7 cellular contexts compared by ENCODE assay signal in genomic region chr5:43086118-43086517, GRCh38. TPM values are rescaled to one million over a fixed set of nuclear protein-coding genes. Genes with fewer than 3 reads are reported as not detected.
A peak's percentile ranks its signal among the peaks of the same experiment; 100 is the strongest.
DNase-seq lines count a peak whose midpoint lies in the region; ATAC-seq, FAIRE-seq and TF ChIP-seq lines count a peak whose summit lies in the region.
"Not testable (repeated sequence)": the region's sequence is repeated elsewhere in the genome, so short reads cannot be mapped to it uniquely, and the experiment has no call there.

No MANE protein-coding gene starts in this region.

- in situ Hi-C loops in K562 (cut with MboI); HepG2 (cut with HindIII; ENCODE audit: extremely low pct_ligation_motif_present, low pct_unique_long_range_greater_than_20kb): not testable (repeated sequence)

- not testable (repeated sequence) for ATAC-seq in K562, HepG2

- H3K9me1 ChIP-seq in K562 (ENCODE audit: control insufficient read depth, insufficient read depth, low read length), result not testable (repeated sequence)

- H3K27me3 Mint-ChIP-seq in activated CD4-positive, alpha-beta T cell treated with anti-CD3 and anti-CD28 coated beads, Interleukin-2, amount 10 ng/mL, durations not matched to agents 7 days and 5 days; glutamatergic neuron (ENCODE audit: unreplicated experiment): not testable (repeated sequence)

- not testable (repeated sequence) for H2AFZ ChIP-seq in K562 (ENCODE audit: low read depth, low read length); HepG2 (ENCODE audit: low read length)

- CTCF ChIA-PET in HEK293T (lab: Yijun Ruan, JAX); activated CD4-positive, alpha-beta T cell treated with anti-CD3 and anti-CD28 coated beads, Interleukin-2, amount 10 ng/mL, durations not matched to agents 7 days and 5 days (lab: Charles Lee); K562 (lab: Yijun Ruan, JAX; ENCODE audit: low intra/inter-chr PET ratio); HepG2 (lab: Yijun Ruan, JAX; ENCODE audit: low intra/inter-chr PET ratio, low total read pairs): not testable (repeated sequence)

- not testable (repeated sequence) for FAIRE-seq in K562 (lab: Jason Lieb, UNC); HepG2 (lab: Jason Lieb, UNC)
- FAIRE-seq in colon (lab: Jason Lieb, UNC), result peak; percentile 64
- peak; percentile 91 for FAIRE-seq in small intestine (lab: Jason Lieb, UNC)

- H3K27ac ChIP-seq in K562 (ENCODE audit: extremely low read depth, low read depth, low read length); HepG2 (ENCODE audit: extremely low read length, insufficient read depth, low read length); small intestine (ENCODE audit: low read depth in 1 of 2, low read length in 1 of 2): not testable (repeated sequence)

- H3K9me3 Mint-ChIP-seq in activated CD4-positive, alpha-beta T cell treated with anti-CD3 and anti-CD28 coated beads, Interleukin-2, amount 10 ng/mL, durations not matched to agents 7 days and 5 days; glutamatergic neuron (ENCODE audit: unreplicated experiment): not testable (repeated sequence)

- H3K36me3 ChIP-seq in K562 (ENCODE audit: control insufficient read depth, insufficient read depth, low read length); HepG2 (replicated peaks in 1 of 2; ENCODE audit: control insufficient read depth in 1 of 2, insufficient read depth in 2 of 2, low read length in 2 of 2); small intestine (ENCODE audit: control insufficient read depth in 2 of 2, insufficient read depth in 2 of 2, low read length in 2 of 2): not testable (repeated sequence)

- WGBS in K562 (ENCODE audit: insufficient coverage, low coverage, missing lambda C conversion rate), result 82% methylated on average over 1 of the region's 1 CpG
- 70% methylated on average over 1 of the region's 1 CpG for WGBS in HepG2 (ENCODE audit: low lambda C conversion rate)
- 79 to 95% (median 92%) methylated on average over 1 of the region's 1 CpG for WGBS in small intestine, 3 donors

- H3K27ac Mint-ChIP-seq in activated CD4-positive, alpha-beta T cell treated with anti-CD3 and anti-CD28 coated beads, Interleukin-2, amount 10 ng/mL, durations not matched to agents 7 days and 5 days, result peak overlapping the region; percentile 25
- peak overlapping the region; percentile 48 for H3K27ac Mint-ChIP-seq in glutamatergic neuron (ENCODE audit: unreplicated experiment)

- peaks cover 0 to 13% of the 10 kb centered on the region in 2 experiments; a peak in 2 of 5 replicates for H3K4me1 ChIP-seq in K562 (replicated peaks in 1 of 2; ENCODE audit: control insufficient read depth in 2 of 2, insufficient read depth in 2 of 2, low read length in 2 of 2)
- not testable (repeated sequence) for H3K4me1 ChIP-seq in HepG2 (ENCODE audit: insufficient read depth, low read length); small intestine (ENCODE audit: control insufficient read depth in 2 of 2, insufficient read depth in 1 of 2, low read depth in 1 of 2, low read length in 1 of 2)

- intact Hi-C loops in K562 (cut with micrococcal nuclease); HepG2 (cut with micrococcal nuclease; ENCODE audit: unreplicated experiment): not testable (repeated sequence)

- not testable (repeated sequence) for TF ChIP-seq RAD21 in K562 (CRISPR knock-in tag; conservative IDR thresholded peaks at IDR 0.05 in 1 of 2, IDR thresholded peaks at IDR 0.05 in 1 of 2); HepG2 (CRISPR knock-in tag; IDR thresholded peaks at IDR 0.05)

- H3K4me1 Mint-ChIP-seq in activated CD4-positive, alpha-beta T cell treated with anti-CD3 and anti-CD28 coated beads, Interleukin-2, amount 10 ng/mL, durations not matched to agents 7 days and 5 days; glutamatergic neuron (ENCODE audit: low read depth, unreplicated experiment): not testable (repeated sequence)

- TF ChIP-seq EP300 in K562 (IDR thresholded peaks at IDR 0.05; ENCODE audit: low read length); HepG2 (IDR thresholded peaks at IDR 0.05; ENCODE audit: low read depth in 2 of 2, low read length in 2 of 2); HepG2 (CRISPR knock-in tag; IDR thresholded peaks at IDR 0.05; ENCODE audit: borderline replicate concordance): not testable (repeated sequence)

- TF ChIP-seq CTCF in K562 (IDR thresholded peaks at IDR 0.05 in 2 of 3, conservative IDR thresholded peaks at IDR 0.05 in 1 of 3; ENCODE audit: insufficient read depth in 2 of 3, low read depth in 1 of 3, low read length in 3 of 3); glutamatergic neuron (IDR thresholded peaks at IDR 0.05; ENCODE audit: partially characterized antibody, unreplicated experiment); HepG2 (CRISPR knock-in tag; IDR thresholded peaks at IDR 0.05): not testable (repeated sequence)

- POLR2A ChIA-PET in HEK293T (lab: Yijun Ruan, JAX); activated CD4-positive, alpha-beta T cell treated with anti-CD3 and anti-CD28 coated beads, Interleukin-2, amount 10 ng/mL, durations not matched to agents 7 days and 5 days (lab: Charles Lee); K562 (lab: Yijun Ruan, JAX); HepG2 (lab: Yijun Ruan, JAX): not testable (repeated sequence)

- not testable (repeated sequence) for H3K4me2 ChIP-seq in K562 (ENCODE audit: insufficient read depth, low read length); HepG2 (ENCODE audit: low read depth, low read length)

- H3K9ac ChIP-seq in K562 (ENCODE audit: insufficient read depth in 1 of 2, low read depth in 2 of 2, low read length in 2 of 2); HepG2 (ENCODE audit: insufficient read depth, low read depth, low read length): not testable (repeated sequence)

- H3K79me2 ChIP-seq in K562 (ENCODE audit: control insufficient read depth, insufficient read depth, low read length); HepG2 (ENCODE audit: insufficient read depth, low read length): not testable (repeated sequence)

- not testable (repeated sequence) for DNase-seq in HEK293T (ENCODE audit: extremely low spot score); activated CD4-positive, alpha-beta T cell treated with anti-CD3 and anti-CD28 coated beads, Interleukin-2, amount 10 ng/mL, durations not matched to agents 7 days and 5 days; K562 (ENCODE audit: extremely low read depth in 1 of 4, low spot score in 3 of 4); glutamatergic neuron; HepG2 (ENCODE audit: low spot score); small intestine

- not testable (repeated sequence) for TF ChIP-seq POLR2A in K562 (conservative IDR thresholded peaks at IDR 0.05); HepG2 (IDR thresholded peaks at IDR 0.05; ENCODE audit: insufficient read depth in 1 of 2, low read depth in 2 of 2, low read length in 2 of 2)

- H4K20me1 ChIP-seq in K562 (replicated peaks; ENCODE audit: control insufficient read depth, insufficient read depth, low read length); HepG2 (ENCODE audit: insufficient read depth, low read length): not testable (repeated sequence)

- not testable (repeated sequence) for H3K27me3 ChIP-seq in K562 (ENCODE audit: control insufficient read depth in 2 of 2, insufficient read depth in 2 of 2, low read length in 2 of 2); HepG2 (ENCODE audit: control insufficient read depth in 1 of 2, insufficient read depth in 2 of 2, low read length in 2 of 2); small intestine (ENCODE audit: control insufficient read depth in 2 of 2, insufficient read depth in 2 of 2, low read length in 2 of 2)

- not testable (repeated sequence) for H3K4me3 Mint-ChIP-seq in activated CD4-positive, alpha-beta T cell treated with anti-CD3 and anti-CD28 coated beads, Interleukin-2, amount 10 ng/mL, durations not matched to agents 7 days and 5 days; glutamatergic neuron (ENCODE audit: unreplicated experiment)

- H3K36me3 Mint-ChIP-seq in activated CD4-positive, alpha-beta T cell treated with anti-CD3 and anti-CD28 coated beads, Interleukin-2, amount 10 ng/mL, durations not matched to agents 7 days and 5 days (ENCODE audit: low read depth), result peaks cover 35% of the 10 kb centered on the region
- H3K36me3 Mint-ChIP-seq in glutamatergic neuron (ENCODE audit: unreplicated experiment), result not testable (repeated sequence)

- not testable (repeated sequence) for H3K4me3 ChIP-seq in K562; HepG2 (replicated peaks in 1 of 3; ENCODE audit: insufficient read depth in 1 of 3, low read depth in 2 of 3, low read length in 3 of 3); small intestine (ENCODE audit: low read depth in 1 of 2, low read length in 2 of 2)

- not testable (repeated sequence) for BruUV-seq in K562 (replicated peaks; lab: Mats Ljungman, UMichigan); HepG2 (replicated peaks; lab: Mats Ljungman, UMichigan)

- not testable (repeated sequence) for H3K9me3 ChIP-seq in K562 (replicated peaks; ENCODE audit: control insufficient read depth, insufficient read depth, low read depth, low read length); HepG2 (ENCODE audit: low read length); small intestine (ENCODE audit: control insufficient read depth, low read depth)

RNA-seq across cellular contexts. Expression of gene ZNF131, which starts 34.6 kb away (rescaled TPM):
- total RNA-seq in activated CD4-positive, alpha-beta T cell treated with anti-CD3 and anti-CD28 coated beads, Interleukin-2, amount 10 ng/mL, durations not matched to agents 7 days and 5 days, result 10 to 100 TPM; 48.4 to 50.8 TPM
- 95.8 and 263 TPM in 2 replicates for total RNA-seq in K562 (2011; cell fraction: chromatin; rRNA removed; ENCODE audit: low replicate concordance)
- total RNA-seq in K562 (2011; cell fraction: nucleolus; rRNA removed), result 66.7 and 82.6 TPM in 2 replicates
- 118 and 141 TPM in 2 replicates for total RNA-seq in K562 (2011; cell fraction: nucleoplasm; rRNA removed)
- total RNA-seq in K562 (2014; rRNA removed), result 40.8 and 51.1 TPM in 2 replicates
- total RNA-seq in K562 (2014; rRNA removed; fragmentation: Illumina TruSeq; extraction: Trizol), result 81.9 and 86.7 TPM in 2 replicates
- 81.7 and 87.0 TPM in 2 replicates for total RNA-seq in K562 (2015; rRNA removed; fragmentation: Illumina TruSeq; extraction: Trizol)
- total RNA-seq in K562 (2021), result 46.6 and 48.1 TPM in 2 replicates
- 63.3 and 73.0 TPM in 2 replicates for polyA plus RNA-seq in K562 (2011; rRNA removed)
- 15.7 and 23.6 TPM in 2 replicates for polyA plus RNA-seq in K562 (2011; cell fraction: cytosol; rRNA removed)
- 53.2 and 74.4 TPM in 2 replicates for polyA plus RNA-seq in K562 (2011; cell fraction: nucleus; rRNA removed)
- 35.1 and 36.8 TPM in 2 replicates for polyA plus RNA-seq in K562 (2012)
- polyA plus RNA-seq in K562 (2014; fragmentation: Illumina TruSeq; extraction: Trizol), result 55.8 and 71.9 TPM in 2 replicates
- 10 to 100 TPM; 28.5 to 31.7 TPM for polyA plus RNA-seq in K562 (2014; fragmentation: Nextera tagmentation; extraction: Ambion mirVana)
- polyA plus RNA-seq in K562 (2014; rRNA removed), result 51.6 and 55.4 TPM in 2 replicates
- polyA minus RNA-seq in K562 (2011; rRNA and poly(A)+ RNA removed), result 108 and 125 TPM in 2 replicates
- polyA minus RNA-seq in K562 (2011; cell fraction: cytosol; rRNA and poly(A)+ RNA removed), result 21.7 and 31.6 TPM in 2 replicates
- polyA minus RNA-seq in K562 (2011; cell fraction: nucleus; rRNA and poly(A)+ RNA removed), result 52.1 and 77.9 TPM in 2 replicates
- total RNA-seq in glutamatergic neuron (ENCODE audit: unreplicated experiment), result 42.9 TPM
- total RNA-seq in HepG2 (2016; rRNA removed; fragmentation: Illumina TruSeq; extraction: Trizol), result 30.4 and 33.3 TPM in 2 replicates
- total RNA-seq in HepG2 (2016; cell fraction: cytosol; rRNA removed; fragmentation: Illumina TruSeq; extraction: Trizol; ENCODE audit: low read depth), result 20.6 and 21.5 TPM in 2 replicates
- total RNA-seq in HepG2 (2016; cell fraction: insoluble cytoplasmic fraction; rRNA removed; fragmentation: Illumina TruSeq; extraction: Trizol), result 31.8 and 34.8 TPM in 2 replicates
- 24.7 and 24.8 TPM in 2 replicates for total RNA-seq in HepG2 (2016; cell fraction: membrane; rRNA removed; fragmentation: Illumina TruSeq; extraction: Trizol)
- 35.3 and 43.2 TPM in 2 replicates for total RNA-seq in HepG2 (2016; cell fraction: nucleus; rRNA removed; fragmentation: Illumina TruSeq; extraction: Trizol)
- 17.5 and 20.6 TPM in 2 replicates for polyA plus RNA-seq in HepG2 (2011; rRNA removed)
- 9.6 and 12.2 TPM in 2 replicates for polyA plus RNA-seq in HepG2 (2011; cell fraction: cytosol; rRNA removed)
- polyA plus RNA-seq in HepG2 (2011; cell fraction: nucleus; rRNA removed), result 23.3 and 27.2 TPM in 2 replicates
- polyA plus RNA-seq in HepG2 (2012), result 15.7 and 18.4 TPM in 2 replicates
- 5.8 and 7.5 TPM in 2 replicates for polyA plus RNA-seq in HepG2 (2016; cell fraction: cytosol; fragmentation: Illumina TruSeq; extraction: Trizol; ENCODE audit: low read depth)
- 41.5 and 42.5 TPM in 2 replicates for polyA plus RNA-seq in HepG2 (2016; cell fraction: insoluble cytoplasmic fraction; fragmentation: Illumina TruSeq; extraction: Trizol; ENCODE audit: low read depth)
- polyA plus RNA-seq in HepG2 (2016; cell fraction: membrane; fragmentation: Illumina TruSeq; extraction: Trizol; ENCODE audit: low read depth), result 14.9 and 15.7 TPM in 2 replicates
- polyA plus RNA-seq in HepG2 (2016; cell fraction: nucleus; fragmentation: Illumina TruSeq; extraction: Trizol; ENCODE audit: insufficient read depth, low read depth), result 48.4 and 55.5 TPM in 2 replicates
- 16.7 and 49.5 TPM in 2 replicates for polyA minus RNA-seq in HepG2 (2011; rRNA and poly(A)+ RNA removed; ENCODE audit: low replicate concordance)
- polyA minus RNA-seq in HepG2 (2011; cell fraction: cytosol; rRNA and poly(A)+ RNA removed), result 13.2 and 14.4 TPM in 2 replicates
- polyA minus RNA-seq in HepG2 (2011; cell fraction: nucleus; rRNA and poly(A)+ RNA removed), result 62.0 and 70.7 TPM in 2 replicates
- 10 to 100 TPM; 17.6 to 23.5 (median 19.9) TPM for polyA plus RNA-seq in small intestine

RNA-seq across cellular contexts. Expression of gene ANXA2R, which starts 46.0 kb away (rescaled TPM):
- total RNA-seq in activated CD4-positive, alpha-beta T cell treated with anti-CD3 and anti-CD28 coated beads, Interleukin-2, amount 10 ng/mL, durations not matched to agents 7 days and 5 days, result 10 to 100 TPM; 29.5 to 32.0 TPM
- 22.1 and 27.2 TPM in 2 replicates for total RNA-seq in K562 (2011; cell fraction: chromatin; rRNA removed; ENCODE audit: low replicate concordance)
- total RNA-seq in K562 (2011; cell fraction: nucleolus; rRNA removed), result 17.0 and 20.7 TPM in 2 replicates
- 21.3 and 21.4 TPM in 2 replicates for total RNA-seq in K562 (2011; cell fraction: nucleoplasm; rRNA removed)
- total RNA-seq in K562 (2014; rRNA removed) (3.4 and 3.5 TPM in 2 replicates), K562 (2014; rRNA removed; fragmentation: Illumina TruSeq; extraction: Trizol) (2.8 and 3.4 TPM in 2 replicates), K562 (2015; rRNA removed; fragmentation: Illumina TruSeq; extraction: Trizol) (3.4 and 3.5 TPM in 2 replicates), K562 (2021) (3.9 and 4.3 TPM in 2 replicates), glutamatergic neuron (ENCODE audit: unreplicated experiment) (1.6 TPM), HepG2 (2016; rRNA removed; fragmentation: Illumina TruSeq; extraction: Trizol) (0.76 and 0.95 TPM in 2 replicates)
- polyA plus RNA-seq in K562 (2011; rRNA removed) (2.3 and 2.7 TPM in 2 replicates), K562 (2014; fragmentation: Illumina TruSeq; extraction: Trizol) (2.3 and 3.4 TPM in 2 replicates), K562 (2014; fragmentation: Nextera tagmentation; extraction: Ambion mirVana) (1 to 10 TPM; 2.1 to 3.5 TPM), K562 (2014; rRNA removed) (4.8 and 7.5 TPM in 2 replicates), HepG2 (2011; rRNA removed) (1.3 TPM in 2 replicates), small intestine (1 to 10 TPM in 2 of 3 donors, under 1 TPM in 1; 0.67 to 5.1 (median 4.1) TPM)
- 2.6 and 3.1 TPM in 2 replicates for polyA plus RNA-seq in K562 (2011; cell fraction: cytosol; rRNA removed)
- 6.1 and 8.3 TPM in 2 replicates for polyA plus RNA-seq in K562 (2011; cell fraction: nucleus; rRNA removed)
- 3.4 and 6.0 TPM in 2 replicates for polyA plus RNA-seq in K562 (2012)
- polyA minus RNA-seq in K562 (2011; rRNA and poly(A)+ RNA removed), result 5.8 and 6.1 TPM in 2 replicates
- polyA minus RNA-seq in K562 (2011; cell fraction: cytosol; rRNA and poly(A)+ RNA removed), result 0.48 and 1.8 TPM in 2 replicates
- polyA minus RNA-seq in K562 (2011; cell fraction: nucleus; rRNA and poly(A)+ RNA removed), result 15.4 and 18.3 TPM in 2 replicates
- 0.40 and 0.53 TPM in 2 replicates for total RNA-seq in HepG2 (2016; cell fraction: cytosol; rRNA removed; fragmentation: Illumina TruSeq; extraction: Trizol; ENCODE audit: low read depth)
- total RNA-seq in HepG2 (2016; cell fraction: insoluble cytoplasmic fraction; rRNA removed; fragmentation: Illumina TruSeq; extraction: Trizol), result 0.58 and 0.74 TPM in 2 replicates
- 0.65 TPM in 2 replicates for total RNA-seq in HepG2 (2016; cell fraction: membrane; rRNA removed; fragmentation: Illumina TruSeq; extraction: Trizol)
- total RNA-seq in HepG2 (2016; cell fraction: nucleus; rRNA removed; fragmentation: Illumina TruSeq; extraction: Trizol), result 1.5 and 1.8 TPM in 2 replicates
- polyA plus RNA-seq in HepG2 (2011; cell fraction: cytosol; rRNA removed), result 0.90 and 1.1 TPM in 2 replicates
- polyA plus RNA-seq in HepG2 (2011; cell fraction: nucleus; rRNA removed), result 2.6 and 2.7 TPM in 2 replicates
- polyA plus RNA-seq in HepG2 (2012), result 0.52 and 0.67 TPM in 2 replicates
- 0.37 and 0.41 TPM in 2 replicates for polyA plus RNA-seq in HepG2 (2016; cell fraction: cytosol; fragmentation: Illumina TruSeq; extraction: Trizol; ENCODE audit: low read depth)
- 0.28 and 0.72 TPM in 2 replicates for polyA plus RNA-seq in HepG2 (2016; cell fraction: insoluble cytoplasmic fraction; fragmentation: Illumina TruSeq; extraction: Trizol; ENCODE audit: low read depth)
- polyA plus RNA-seq in HepG2 (2016; cell fraction: membrane; fragmentation: Illumina TruSeq; extraction: Trizol; ENCODE audit: low read depth), result 0.34 and 0.62 TPM in 2 replicates
- polyA plus RNA-seq in HepG2 (2016; cell fraction: nucleus; fragmentation: Illumina TruSeq; extraction: Trizol; ENCODE audit: insufficient read depth, low read depth), result 1.2 and 1.5 TPM in 2 replicates
- 1.5 and 11.0 TPM in 2 replicates for polyA minus RNA-seq in HepG2 (2011; rRNA and poly(A)+ RNA removed; ENCODE audit: low replicate concordance)
- polyA minus RNA-seq in HepG2 (2011; cell fraction: cytosol; rRNA and poly(A)+ RNA removed), result 0.49 TPM in 1 of 2 replicates, not detected in the other
- 3.9 and 4.5 TPM in 2 replicates for polyA minus RNA-seq in HepG2 (2011; cell fraction: nucleus; rRNA and poly(A)+ RNA removed)
